33 cellular contexts compared by ENCODE assay signal in genomic region chr9:118362596-118362995, GRCh38.
"Had no signal": no experiment of that assay in that cellular context is flagged by ENCODE, and none has a peak within 500 bp of the region (broad histone marks: within the 10 kb centered on the region; RNA-seq: fewer than 3 reads in every experiment).

No MANE protein-coding gene starts in this region.

- H3K4me3 ChIP-seq: ascending aorta, breast epithelium, esophagus squamous epithelium, gastrocnemius medialis, left ventricle myocardium inferior, mucosa of descending colon, ovary, smooth muscle cell, stomach, suprapubic skin, tibial artery, upper lobe of right lung had no signal

- H3K4me1 ChIP-seq: ascending aorta, breast epithelium, esophagus squamous epithelium, gastrocnemius medialis, left ventricle myocardium inferior, stomach, suprapubic skin, upper lobe of right lung had no signal

- FAIRE-seq: endometrium, islet of Langerhans, TTC549 had no signal

- H3K27ac ChIP-seq: ascending aorta, breast epithelium, epithelial cell of prostate, esophagus squamous epithelium, gastrocnemius medialis, left ventricle myocardium inferior, neutrophil, ovary, stomach, suprapubic skin, tibial artery, upper lobe of right lung, WERI-Rb-1 had no signal

- DNase-seq: activated CD4-positive, alpha-beta memory T cell treated with anti-CD3 and anti-CD28 coated beads for 36 hours; activated CD4-positive, alpha-beta T cell treated with anti-CD3 and anti-CD28 coated beads for 48 hours; activated CD8-positive, alpha-beta memory T cell treated with anti-CD3 and anti-CD28 coated beads, Interleukin-2, amount 50 U/mL, for 4 hours; activated gamma-delta T cell; activated naive CD4-positive, alpha-beta T cell treated with anti-CD3 and anti-CD28 coated beads, Interleukin-2, amount 10 ng/mL, durations not matched to agents 7 days and 5 days; activated naive CD8-positive, alpha-beta T cell treated with anti-CD3 and anti-CD28 coated beads, Interleukin-2, amount 10 ng/mL, durations not matched to agents 7 days and 5 days; activated T-cell treated with anti-CD3 and anti-CD28 coated beads, Interleukin-2, amount 50 U/mL, for 1 hour; central memory CD4-positive, alpha-beta T cell; esophagus squamous epithelium; gastrocnemius medialis; glutamatergic neuron; left ventricle myocardium inferior; mucosa of descending colon; ovary; stimulated activated CD4-positive, alpha-beta T cell treated with anti-CD3 and anti-CD28 coated beads, Interleukin-1b, Interleukin-23, amount 100 ng/mL, for 48 hours; stimulated activated CD4-positive, alpha-beta T cell treated with anti-CD3 and anti-CD28 coated beads, Interleukin-4, amount 100 ng/mL, for 4 hours; stimulated activated CD8-positive, alpha-beta memory T cell treated with anti-CD3 and anti-CD28 coated beads, Interleukin-4, amount 100 ng/mL, for 48 hours; stimulated activated naive B cell treated with anti-CD40 and anti-IgM and Interleukin-4, amounts not matched to agents 10 μg/mL and 1 μg/mL and 100 μg/mL, for 72 hours; stomach; tibial artery; upper lobe of right lung; WERI-Rb-1 had no signal

- ATAC-seq: activated CD4-positive, CD25-positive, alpha-beta regulatory T cell treated with anti-CD3 and anti-CD28 coated beads, Interleukin-2, amount 50 U/mL, for 24 hours; gastrocnemius medialis; mucosa of descending colon; sciatic nerve; stimulated activated naive B cell treated with anti-CD40 and anti-IgM and Interleukin-4, amounts not matched to agents 10 μg/mL and 1 μg/mL and 100 μg/mL, for 72 hours; upper lobe of right lung had no signal

- H3K36me3 ChIP-seq: ascending aorta, breast epithelium, esophagus squamous epithelium, gastrocnemius medialis, left ventricle myocardium inferior, neutrophil, ovary, stomach, suprapubic skin, tibial artery, upper lobe of right lung, WERI-Rb-1 had no signal

- H3K9me3 ChIP-seq: ascending aorta, gastrocnemius medialis, mucosa of descending colon, neutrophil, ovary, suprapubic skin, tibial artery, upper lobe of right lung had no signal

- H3K27me3 ChIP-seq: ascending aorta, breast epithelium, esophagus squamous epithelium, gastrocnemius medialis, neutrophil, ovary, stomach, suprapubic skin, tibial artery, upper lobe of right lung had no signal
